24 cellular contexts compared by ENCODE assay signal in genomic region chr1:15997637-15998280, GRCh38. TPM values are rescaled to one million over a fixed set of nuclear protein-coding genes. Genes with fewer than 3 reads are reported as not detected.
DNase-seq lines count a peak whose midpoint lies in the region; ATAC-seq, FAIRE-seq and TF ChIP-seq lines count a peak whose summit lies in the region.
"Had no signal": no experiment of that assay in that cellular context is flagged by ENCODE, and none has a peak within 500 bp of the region (broad histone marks: within the 10 kb centered on the region; RNA-seq: fewer than 3 reads in every experiment).

No MANE protein-coding gene starts in this region.

- H3K27ac ChIP-seq in HepG2 (ENCODE audit: extremely low read length, insufficient read depth, low read length): no peak overlapping the region
- no peak overlapping the region for H3K27ac ChIP-seq in right lobe of liver
- H3K27ac ChIP-seq in kidney (ENCODE audit: low read depth in 2 of 2, low read length in 2 of 2): no peak overlapping the region
- H3K27ac ChIP-seq in psoas muscle: no peak overlapping the region
- H3K27ac ChIP-seq in mesenchymal stem cell (ENCODE audit: low read length, poor library complexity, severe bottlenecking): no peak overlapping the region
- H3K27ac ChIP-seq: 22Rv1 had no signal

- H3K14ac ChIP-seq in mesenchymal stem cell (ENCODE audit: low read length in 2 of 2): no peak overlapping the region

- H4K20me1 ChIP-seq in HepG2 (ENCODE audit: insufficient read depth, low read length): no peaks in the 10 kb centered on the region

- TF ChIP-seq EP300 in HepG2 (IDR thresholded peaks at IDR 0.05; ENCODE audit: low read depth in 2 of 2, low read length in 2 of 2): no peak
- TF ChIP-seq EP300 in HepG2 (CRISPR knock-in tag; IDR thresholded peaks at IDR 0.05; ENCODE audit: borderline replicate concordance): no peak

- WGBS in HepG2 (ENCODE audit: low lambda C conversion rate): 21% methylated on average over 6 of the region's 9 CpGs
- WGBS in right lobe of liver (ENCODE audit: insufficient coverage, low coverage, low lambda C conversion rate, missing lambda C conversion rate): 85% methylated on average over 2 of the region's 9 CpGs
- WGBS in psoas muscle, 3 donors: 66 to 76% (median 74%) methylated on average over 9 of the region's 9 CpGs
- 89% methylated on average over 9 of the region's 9 CpGs for WGBS in mesenchymal stem cell

- H3K4me2 ChIP-seq in HepG2 (ENCODE audit: low read depth, low read length) (no peak overlapping the region), mesenchymal stem cell (ENCODE audit: low read length, poor library complexity, severe bottlenecking) (no peak overlapping the region)

- BruUV-seq in HepG2 (replicated peaks; lab: Mats Ljungman, UMichigan): no TSS peak

- H3K4me1 ChIP-seq in HepG2 (ENCODE audit: insufficient read depth, low read length) (peaks cover 40% of the 10 kb centered on the region), right lobe of liver (no peaks in the 10 kb centered on the region), kidney (ENCODE audit: control insufficient read depth in 1 of 2, insufficient read depth in 1 of 2, low read depth in 1 of 2, low read length in 2 of 2) (no peaks in the 10 kb centered on the region), psoas muscle (no peaks in the 10 kb centered on the region), mesenchymal stem cell (ENCODE audit: control insufficient read depth, insufficient read depth, low read depth, low read length) (no peaks in the 10 kb centered on the region)
- H3K4me1 ChIP-seq: HAP-1 had no signal

- no peak overlapping the region for H4K8ac ChIP-seq in mesenchymal stem cell (ENCODE audit: low read length)

- in situ Hi-C loops in HepG2 (cut with HindIII; ENCODE audit: extremely low pct_ligation_motif_present, low pct_unique_long_range_greater_than_20kb): no loop called here

- H3K9ac ChIP-seq in HepG2 (ENCODE audit: insufficient read depth, low read depth, low read length) (no peak overlapping the region), kidney (ENCODE audit: low read length in 2 of 2) (no peak overlapping the region), mesenchymal stem cell (ENCODE audit: low read length) (no peak overlapping the region)

- peaks cover 0 to 13% of the 10 kb centered on the region in 2 experiments; a peak in 4 of 5 replicates for H3K27me3 ChIP-seq in HepG2 (ENCODE audit: control insufficient read depth in 1 of 2, insufficient read depth in 2 of 2, low read length in 2 of 2)
- no peaks in the 10 kb centered on the region for H3K27me3 ChIP-seq in right lobe of liver
- no peaks in the 10 kb centered on the region for H3K27me3 ChIP-seq in psoas muscle (ENCODE audit: insufficient read depth in 3 of 3, low read length in 2 of 3)
- H3K27me3 ChIP-seq in mesenchymal stem cell (ENCODE audit: control insufficient read depth in 1 of 2, insufficient read depth in 1 of 2, low read length in 2 of 2): peaks cover 11 to 12% of the 10 kb centered on the region in 2 experiments

- CTCF ChIA-PET in HepG2 (lab: Yijun Ruan, JAX; ENCODE audit: low intra/inter-chr PET ratio, low total read pairs): no interaction called here

- no peak overlapping the region for H4K91ac ChIP-seq in mesenchymal stem cell (ENCODE audit: low read length)

- no peak overlapping the region for H3K4ac ChIP-seq in mesenchymal stem cell (ENCODE audit: low read depth in 1 of 2, low read length in 2 of 2)

- H2BK5ac ChIP-seq in mesenchymal stem cell (ENCODE audit: low read depth, low read length, poor library complexity, severe bottlenecking): no peak overlapping the region

- no peak overlapping the region for H2BK12ac ChIP-seq in mesenchymal stem cell (ENCODE audit: low read length in 2 of 2)

- TF ChIP-seq RAD21 in HepG2 (CRISPR knock-in tag; IDR thresholded peaks at IDR 0.05): no peak

- H3K23ac ChIP-seq in mesenchymal stem cell (ENCODE audit: low read length in 2 of 2): no peak overlapping the region

- H2BK120ac ChIP-seq in mesenchymal stem cell (ENCODE audit: low read depth, low read length): no peak overlapping the region

- DNase-seq in HepG2 (ENCODE audit: low spot score) (no peak), right lobe of liver (no peak), kidney (peak; percentile 21), psoas muscle (no peak), NCI-H187 (lab: John Stamatoyannopoulos, UW) (no peak), mesenchymal stem cell (no peak), NCI-H345 (lab: John Stamatoyannopoulos, UW) (no peak)
- DNase-seq: CD8-positive, alpha-beta T cell; COR-L47; DMS153; DMS79 treated with DMSO at 0.1 percent for 48 hours; EL; GDM1; GOT3; HFFc6 had no signal

- no peak overlapping the region for H2AK5ac ChIP-seq in mesenchymal stem cell (ENCODE audit: low read length, severe bottlenecking)

- no peak for ATAC-seq in HepG2
- no peak for ATAC-seq in right lobe of liver
- peak in 3 of 4 donors; percentile 36 to 84 (median 73) for ATAC-seq in psoas muscle
- no peak for ATAC-seq in HG03469 (IDR thresholded peaks at IDR 0.05; ENCODE audit: unreplicated experiment)
- ATAC-seq: CD8-positive, alpha-beta T cell had no signal

- H3K79me1 ChIP-seq in mesenchymal stem cell (replicated peaks; ENCODE audit: low read length, poor library complexity, severe bottlenecking): no peaks in the 10 kb centered on the region

- H3K36me3 ChIP-seq in HepG2 (replicated peaks in 1 of 2; ENCODE audit: control insufficient read depth in 1 of 2, insufficient read depth in 2 of 2, low read length in 2 of 2) (no peaks in the 10 kb centered on the region), right lobe of liver (no peaks in the 10 kb centered on the region), kidney (ENCODE audit: control insufficient read depth in 1 of 2, insufficient read depth in 2 of 2, low read length in 2 of 2) (no peaks in the 10 kb centered on the region), psoas muscle (ENCODE audit: insufficient read depth in 1 of 2, low read depth in 1 of 2) (no peaks in the 10 kb centered on the region), mesenchymal stem cell (ENCODE audit: control insufficient read depth in 1 of 2, insufficient read depth in 2 of 2, low read depth in 1 of 2, low read length in 2 of 2) (no peaks in the 10 kb centered on the region)
- H3K36me3 ChIP-seq: HAP-1 had no signal

- POLR2A ChIA-PET in HepG2 (lab: Yijun Ruan, JAX): no interaction called here

- H2AFZ ChIP-seq in HepG2 (ENCODE audit: low read length) (no peak overlapping the region), mesenchymal stem cell (ENCODE audit: low read depth, low read length) (no peak overlapping the region)

- no peak overlapping the region for H3K4me3 ChIP-seq in HepG2 (replicated peaks in 1 of 3; ENCODE audit: insufficient read depth in 1 of 3, low read depth in 2 of 3, low read length in 3 of 3)
- no peak overlapping the region for H3K4me3 ChIP-seq in right lobe of liver
- no peak overlapping the region for H3K4me3 ChIP-seq in kidney (ENCODE audit: low read length in 2 of 2)
- no peak overlapping the region for H3K4me3 ChIP-seq in psoas muscle
- no peak overlapping the region for H3K4me3 ChIP-seq in mesenchymal stem cell (ENCODE audit: insufficient read depth in 1 of 2, low read depth in 1 of 2, low read length in 2 of 2)
- H3K4me3 ChIP-seq: HAP-1 had no signal

- no peaks in the 10 kb centered on the region for H3K79me2 ChIP-seq in HepG2 (ENCODE audit: insufficient read depth, low read length)

- TF ChIP-seq CTCF in HepG2 (CRISPR knock-in tag; IDR thresholded peaks at IDR 0.05) (no peak), right lobe of liver (IDR thresholded peaks at IDR 0.05) (no peak), kidney (IDR thresholded peaks at IDR 0.05; ENCODE audit: borderline replicate concordance, extremely low read depth, insufficient read depth) (no peak), psoas muscle (IDR thresholded peaks at IDR 0.05) (no peak)

- H3K9me3 ChIP-seq in HepG2 (ENCODE audit: low read length): no peaks in the 10 kb centered on the region
- H3K9me3 ChIP-seq in right lobe of liver: no peaks in the 10 kb centered on the region
- no peaks in the 10 kb centered on the region for H3K9me3 ChIP-seq in kidney (ENCODE audit: control insufficient read depth in 1 of 2, low read length in 2 of 2)
- no peaks in the 10 kb centered on the region for H3K9me3 ChIP-seq in psoas muscle
- no peaks in the 10 kb centered on the region for H3K9me3 ChIP-seq in mesenchymal stem cell (ENCODE audit: control insufficient read depth, low read length)
- H3K9me3 ChIP-seq: HAP-1 had no signal

- no peak overlapping the region for H2BK15ac ChIP-seq in mesenchymal stem cell (ENCODE audit: low read depth, poor library complexity, severe bottlenecking)

- no peak for TF ChIP-seq POLR2A in HepG2 (IDR thresholded peaks at IDR 0.05; ENCODE audit: insufficient read depth in 1 of 2, low read depth in 2 of 2, low read length in 2 of 2)
- no peak for TF ChIP-seq POLR2A in right lobe of liver (IDR thresholded peaks at IDR 0.05)

- H3K18ac ChIP-seq in mesenchymal stem cell (ENCODE audit: low read depth in 1 of 2, low read length in 2 of 2): no peak overlapping the region

- intact Hi-C loops in HepG2 (cut with micrococcal nuclease; ENCODE audit: unreplicated experiment): loop anchor here (10.0 kb wide), 1 partner anchor 183 kb away; no protein-coding TSS in a partner anchor
- intact Hi-C loops in right lobe of liver (cut with DNase I): no loop called here
- intact Hi-C loops in kidney (cut with DNase I): no loop called here
- intact Hi-C loops in psoas muscle (cut with DNase I): loop anchor here (5.0 kb wide), 2 partner anchors 175 to 180 kb away; no protein-coding TSS in a partner anchor

- FAIRE-seq in HepG2 (lab: Jason Lieb, UNC): no peak
- no peak for FAIRE-seq in kidney (lab: Jason Lieb, UNC)
- FAIRE-seq: D721Med, GM12892 had no signal

RNA-seq across cellular contexts. Expression of gene SRARP, which starts 6.3 kb away (rescaled TPM):
- total RNA-seq in HepG2 (2016; rRNA removed; fragmentation: Illumina TruSeq; extraction: Trizol) (3.5 and 4.0 TPM in 2 replicates), right lobe of liver (not detected), kidney (0.22 TPM), psoas muscle (under 1 TPM in 1 of 4 donors, not detected in 3; 0.06 TPM)
- 1.8 and 2.0 TPM in 2 replicates for total RNA-seq in HepG2 (2016; cell fraction: cytosol; rRNA removed; fragmentation: Illumina TruSeq; extraction: Trizol; ENCODE audit: low read depth)
- total RNA-seq in HepG2 (2016; cell fraction: insoluble cytoplasmic fraction; rRNA removed; fragmentation: Illumina TruSeq; extraction: Trizol): 3.9 and 4.6 TPM in 2 replicates
- 2.3 and 2.5 TPM in 2 replicates for total RNA-seq in HepG2 (2016; cell fraction: membrane; rRNA removed; fragmentation: Illumina TruSeq; extraction: Trizol)
- 2.1 and 2.3 TPM in 2 replicates for total RNA-seq in HepG2 (2016; cell fraction: nucleus; rRNA removed; fragmentation: Illumina TruSeq; extraction: Trizol)
- polyA plus RNA-seq in HepG2 (2011; rRNA removed) (10.5 and 12.8 TPM in 2 replicates), kidney (ENCODE audit: insufficient read depth, low read depth, low replicate concordance) (4.0 TPM), psoas muscle (under 1 TPM; 0.06 to 0.17 (median 0.09) TPM)
- polyA plus RNA-seq in HepG2 (2011; cell fraction: cytosol; rRNA removed): 6.1 and 9.4 TPM in 2 replicates
- 6.1 and 6.7 TPM in 2 replicates for polyA plus RNA-seq in HepG2 (2011; cell fraction: nucleus; rRNA removed)
- polyA plus RNA-seq in HepG2 (2012): 5.5 and 6.6 TPM in 2 replicates
- polyA plus RNA-seq in HepG2 (2016; cell fraction: cytosol; fragmentation: Illumina TruSeq; extraction: Trizol; ENCODE audit: low read depth): 1.3 and 1.6 TPM in 2 replicates
- 4.9 and 5.4 TPM in 2 replicates for polyA plus RNA-seq in HepG2 (2016; cell fraction: insoluble cytoplasmic fraction; fragmentation: Illumina TruSeq; extraction: Trizol; ENCODE audit: low read depth)
- 1.8 TPM in 2 replicates for polyA plus RNA-seq in HepG2 (2016; cell fraction: membrane; fragmentation: Illumina TruSeq; extraction: Trizol; ENCODE audit: low read depth)
- polyA plus RNA-seq in HepG2 (2016; cell fraction: nucleus; fragmentation: Illumina TruSeq; extraction: Trizol; ENCODE audit: insufficient read depth, low read depth): 2.9 and 3.2 TPM in 2 replicates
- polyA minus RNA-seq in HepG2 (2011; rRNA and poly(A)+ RNA removed; ENCODE audit: low replicate concordance): 14.4 TPM in 1 of 2 replicates, not detected in the other
- 4.5 and 6.6 TPM in 2 replicates for polyA minus RNA-seq in HepG2 (2011; cell fraction: cytosol; rRNA and poly(A)+ RNA removed)
- 11.3 and 12.3 TPM in 2 replicates for polyA minus RNA-seq in HepG2 (2011; cell fraction: nucleus; rRNA and poly(A)+ RNA removed)
- polyA plus RNA-seq in mesenchymal stem cell (2013, experiment 1 of 2): not detected
- polyA plus RNA-seq in mesenchymal stem cell (2013, experiment 2 of 2): not detected
- total RNA-seq: A673; CD8-positive, alpha-beta T cell; HFFc6; HT-29 had no signal
- polyA plus RNA-seq: BJ, CD14-positive monocyte had no signal

RNA-seq across cellular contexts. Expression of gene HSPB7, which starts 20.1 kb away (rescaled TPM):
- total RNA-seq in HepG2 (2016; rRNA removed; fragmentation: Illumina TruSeq; extraction: Trizol) (not detected in 2 replicates), right lobe of liver (1 to 10 TPM in 4 of 6 experiments, under 1 TPM in 2; 0.54 to 2.0 (median 1.2) TPM), kidney (29.1 TPM), psoas muscle (1,000 to 10,000 TPM; 1,183 to 3,738 (median 2,852) TPM)
- not detected in 2 replicates for total RNA-seq in HepG2 (2016; cell fraction: cytosol; rRNA removed; fragmentation: Illumina TruSeq; extraction: Trizol; ENCODE audit: low read depth)
- not detected in 2 replicates for total RNA-seq in HepG2 (2016; cell fraction: insoluble cytoplasmic fraction; rRNA removed; fragmentation: Illumina TruSeq; extraction: Trizol)
- total RNA-seq in HepG2 (2016; cell fraction: membrane; rRNA removed; fragmentation: Illumina TruSeq; extraction: Trizol): not detected in 2 replicates
- total RNA-seq in HepG2 (2016; cell fraction: nucleus; rRNA removed; fragmentation: Illumina TruSeq; extraction: Trizol): not detected in 2 replicates
- polyA plus RNA-seq in HepG2 (2011; rRNA removed) (0.10 and 0.20 TPM in 2 replicates), kidney (ENCODE audit: insufficient read depth, low read depth, low replicate concordance) (17.0 TPM), psoas muscle (1,000 to 10,000 TPM; 1,867 to 2,156 (median 2,058) TPM)
- polyA plus RNA-seq in HepG2 (2011; cell fraction: cytosol; rRNA removed): 0.05 and 0.16 TPM in 2 replicates
- 0.31 and 0.32 TPM in 2 replicates for polyA plus RNA-seq in HepG2 (2011; cell fraction: nucleus; rRNA removed)
- 0.20 TPM in 2 replicates for polyA plus RNA-seq in HepG2 (2012)
- polyA plus RNA-seq in HepG2 (2016; cell fraction: cytosol; fragmentation: Illumina TruSeq; extraction: Trizol; ENCODE audit: low read depth): not detected in 2 replicates
- not detected in 2 replicates for polyA plus RNA-seq in HepG2 (2016; cell fraction: insoluble cytoplasmic fraction; fragmentation: Illumina TruSeq; extraction: Trizol; ENCODE audit: low read depth)
- polyA plus RNA-seq in HepG2 (2016; cell fraction: membrane; fragmentation: Illumina TruSeq; extraction: Trizol; ENCODE audit: low read depth): not detected in 2 replicates
- polyA plus RNA-seq in HepG2 (2016; cell fraction: nucleus; fragmentation: Illumina TruSeq; extraction: Trizol; ENCODE audit: insufficient read depth, low read depth): not detected in 2 replicates
- 0.47 TPM in 1 of 2 replicates, not detected in the other for polyA minus RNA-seq in HepG2 (2011; rRNA and poly(A)+ RNA removed; ENCODE audit: low replicate concordance)
- polyA minus RNA-seq in HepG2 (2011; cell fraction: cytosol; rRNA and poly(A)+ RNA removed): not detected in 2 replicates
- polyA minus RNA-seq in HepG2 (2011; cell fraction: nucleus; rRNA and poly(A)+ RNA removed): 0.50 TPM in 1 of 2 replicates, not detected in the other
- 3.4 TPM for polyA plus RNA-seq in mesenchymal stem cell (2013, experiment 1 of 2)
- polyA plus RNA-seq in mesenchymal stem cell (2013, experiment 2 of 2): 4.0 TPM
- total RNA-seq: A673; CD8-positive, alpha-beta T cell; HT-29 had no signal
- polyA plus RNA-seq: CD14-positive monocyte had no signal

RNA-seq across cellular contexts. Expression of gene ZBTB17, which starts 21.9 kb away (rescaled TPM):
- 10.1 and 16.7 TPM in 2 replicates for total RNA-seq in HepG2 (2016; rRNA removed; fragmentation: Illumina TruSeq; extraction: Trizol)
- total RNA-seq in HepG2 (2016; cell fraction: cytosol; rRNA removed; fragmentation: Illumina TruSeq; extraction: Trizol; ENCODE audit: low read depth): 7.6 and 9.2 TPM in 2 replicates
- total RNA-seq in HepG2 (2016; cell fraction: insoluble cytoplasmic fraction; rRNA removed; fragmentation: Illumina TruSeq; extraction: Trizol): 11.2 and 19.1 TPM in 2 replicates
- total RNA-seq in HepG2 (2016; cell fraction: membrane; rRNA removed; fragmentation: Illumina TruSeq; extraction: Trizol): 9.9 and 11.1 TPM in 2 replicates
- 17.0 and 18.5 TPM in 2 replicates for total RNA-seq in HepG2 (2016; cell fraction: nucleus; rRNA removed; fragmentation: Illumina TruSeq; extraction: Trizol)
- polyA plus RNA-seq in HepG2 (2011; rRNA removed): 17.0 and 21.0 TPM in 2 replicates
- polyA plus RNA-seq in HepG2 (2011; cell fraction: cytosol; rRNA removed): 10.1 and 18.8 TPM in 2 replicates
- 96.3 and 129 TPM in 2 replicates for polyA plus RNA-seq in HepG2 (2011; cell fraction: nucleus; rRNA removed)
- 7.7 and 12.7 TPM in 2 replicates for polyA plus RNA-seq in HepG2 (2012)
- polyA plus RNA-seq in HepG2 (2016; cell fraction: cytosol; fragmentation: Illumina TruSeq; extraction: Trizol; ENCODE audit: low read depth): 3.5 and 3.6 TPM in 2 replicates
- 11.1 and 12.0 TPM in 2 replicates for polyA plus RNA-seq in HepG2 (2016; cell fraction: insoluble cytoplasmic fraction; fragmentation: Illumina TruSeq; extraction: Trizol; ENCODE audit: low read depth)
- 6.7 and 7.4 TPM in 2 replicates for polyA plus RNA-seq in HepG2 (2016; cell fraction: membrane; fragmentation: Illumina TruSeq; extraction: Trizol; ENCODE audit: low read depth)
- polyA plus RNA-seq in HepG2 (2016; cell fraction: nucleus; fragmentation: Illumina TruSeq; extraction: Trizol; ENCODE audit: insufficient read depth, low read depth): 36.9 and 37.2 TPM in 2 replicates
- polyA minus RNA-seq in HepG2 (2011; rRNA and poly(A)+ RNA removed; ENCODE audit: low replicate concordance): 46.0 and 46.5 TPM in 2 replicates
- 6.1 and 9.8 TPM in 2 replicates for polyA minus RNA-seq in HepG2 (2011; cell fraction: cytosol; rRNA and poly(A)+ RNA removed)
- 14.4 and 22.9 TPM in 2 replicates for polyA minus RNA-seq in HepG2 (2011; cell fraction: nucleus; rRNA and poly(A)+ RNA removed)
- total RNA-seq in right lobe of liver: 10 to 100 TPM in 4 of 6 experiments, 1 to 10 TPM in 2; 9.2 to 13.3 (median 11.0) TPM
- total RNA-seq in kidney: 41.5 TPM
- polyA plus RNA-seq in kidney (ENCODE audit: insufficient read depth, low read depth, low replicate concordance): 33.1 TPM
- 10 to 100 TPM; 23.5 to 29.5 (median 26.2) TPM for total RNA-seq in psoas muscle
- 10 to 100 TPM; 32.1 to 44.3 (median 34.2) TPM for polyA plus RNA-seq in psoas muscle
- polyA plus RNA-seq in mesenchymal stem cell (2013, experiment 1 of 2): 17.2 TPM
- polyA plus RNA-seq in mesenchymal stem cell (2013, experiment 2 of 2): 16.9 TPM

RNA-seq across cellular contexts. Expression of gene CLCNKA, which starts 24.1 kb away (rescaled TPM):
- total RNA-seq in HepG2 (2016; rRNA removed; fragmentation: Illumina TruSeq; extraction: Trizol): not detected in 2 replicates
- not detected in 2 replicates for total RNA-seq in HepG2 (2016; cell fraction: cytosol; rRNA removed; fragmentation: Illumina TruSeq; extraction: Trizol; ENCODE audit: low read depth)
- not detected in 2 replicates for total RNA-seq in HepG2 (2016; cell fraction: insoluble cytoplasmic fraction; rRNA removed; fragmentation: Illumina TruSeq; extraction: Trizol)
- not detected in 2 replicates for total RNA-seq in HepG2 (2016; cell fraction: membrane; rRNA removed; fragmentation: Illumina TruSeq; extraction: Trizol)
- total RNA-seq in HepG2 (2016; cell fraction: nucleus; rRNA removed; fragmentation: Illumina TruSeq; extraction: Trizol): not detected in 2 replicates
- 0.03 and 0.07 TPM in 2 replicates for polyA plus RNA-seq in HepG2 (2011; rRNA removed)
- polyA plus RNA-seq in HepG2 (2011; cell fraction: cytosol; rRNA removed): not detected in 2 replicates
- 0.47 and 1.8 TPM in 2 replicates for polyA plus RNA-seq in HepG2 (2011; cell fraction: nucleus; rRNA removed)
- 0.25 TPM in 1 of 2 replicates, not detected in the other for polyA plus RNA-seq in HepG2 (2012)
- polyA plus RNA-seq in HepG2 (2016; cell fraction: cytosol; fragmentation: Illumina TruSeq; extraction: Trizol; ENCODE audit: low read depth): not detected in 2 replicates
- not detected in 2 replicates for polyA plus RNA-seq in HepG2 (2016; cell fraction: insoluble cytoplasmic fraction; fragmentation: Illumina TruSeq; extraction: Trizol; ENCODE audit: low read depth)
- polyA plus RNA-seq in HepG2 (2016; cell fraction: membrane; fragmentation: Illumina TruSeq; extraction: Trizol; ENCODE audit: low read depth): not detected in 2 replicates
- not detected in 2 replicates for polyA plus RNA-seq in HepG2 (2016; cell fraction: nucleus; fragmentation: Illumina TruSeq; extraction: Trizol; ENCODE audit: insufficient read depth, low read depth)
- polyA minus RNA-seq in HepG2 (2011; rRNA and poly(A)+ RNA removed; ENCODE audit: low replicate concordance): 0.88 TPM in 1 of 2 replicates, not detected in the other
- not detected in 2 replicates for polyA minus RNA-seq in HepG2 (2011; cell fraction: cytosol; rRNA and poly(A)+ RNA removed)
- polyA minus RNA-seq in HepG2 (2011; cell fraction: nucleus; rRNA and poly(A)+ RNA removed): 0.75 and 2.3 TPM in 2 replicates
- under 1 TPM in 2 of 6 experiments, not detected in 4; 0.43 to 0.47 TPM for total RNA-seq in right lobe of liver
- 7.8 TPM for total RNA-seq in kidney
- 187 TPM for polyA plus RNA-seq in kidney (ENCODE audit: insufficient read depth, low read depth, low replicate concordance)
- 1 to 10 TPM in 3 of 4 donors, under 1 TPM in 1; 0.84 to 2.2 (median 1.4) TPM for total RNA-seq in psoas muscle
- 1 to 10 TPM in 1 of 3 donors, under 1 TPM in 2; 0.30 to 1.2 (median 0.63) TPM for polyA plus RNA-seq in psoas muscle
- 0.19 TPM for polyA plus RNA-seq in mesenchymal stem cell (2013, experiment 1 of 2)
- 0.16 TPM for polyA plus RNA-seq in mesenchymal stem cell (2013, experiment 2 of 2)
- total RNA-seq: A673; CD8-positive, alpha-beta T cell; HFFc6; HT-29 had no signal
- polyA plus RNA-seq: CD14-positive monocyte had no signal

RNA-seq across cellular contexts. Expression of gene CLCNKB, which starts 45.8 kb away (rescaled TPM):
- total RNA-seq in HepG2 (2016; rRNA removed; fragmentation: Illumina TruSeq; extraction: Trizol) (not detected in 2 replicates), right lobe of liver (not detected), kidney (60.6 TPM), psoas muscle (under 1 TPM in 1 of 4 donors, not detected in 3; 0.30 TPM)
- total RNA-seq in HepG2 (2016; cell fraction: cytosol; rRNA removed; fragmentation: Illumina TruSeq; extraction: Trizol; ENCODE audit: low read depth): not detected in 2 replicates
- total RNA-seq in HepG2 (2016; cell fraction: insoluble cytoplasmic fraction; rRNA removed; fragmentation: Illumina TruSeq; extraction: Trizol): not detected in 2 replicates
- total RNA-seq in HepG2 (2016; cell fraction: membrane; rRNA removed; fragmentation: Illumina TruSeq; extraction: Trizol): not detected in 2 replicates
- total RNA-seq in HepG2 (2016; cell fraction: nucleus; rRNA removed; fragmentation: Illumina TruSeq; extraction: Trizol): not detected in 2 replicates
- polyA plus RNA-seq in HepG2 (2011; rRNA removed) (0.04 TPM in 1 of 2 replicates, not detected in the other), kidney (ENCODE audit: insufficient read depth, low read depth, low replicate concordance) (519 TPM), psoas muscle (under 1 TPM in 2 of 3 donors, not detected in 1; 0.05 to 0.31 TPM)
- polyA plus RNA-seq in HepG2 (2011; cell fraction: cytosol; rRNA removed): not detected in 2 replicates
- polyA plus RNA-seq in HepG2 (2011; cell fraction: nucleus; rRNA removed): 0.09 and 0.13 TPM in 2 replicates
- polyA plus RNA-seq in HepG2 (2012): 0.08 TPM in 1 of 2 replicates, not detected in the other
- polyA plus RNA-seq in HepG2 (2016; cell fraction: cytosol; fragmentation: Illumina TruSeq; extraction: Trizol; ENCODE audit: low read depth): not detected in 2 replicates
- not detected in 2 replicates for polyA plus RNA-seq in HepG2 (2016; cell fraction: insoluble cytoplasmic fraction; fragmentation: Illumina TruSeq; extraction: Trizol; ENCODE audit: low read depth)
- polyA plus RNA-seq in HepG2 (2016; cell fraction: membrane; fragmentation: Illumina TruSeq; extraction: Trizol; ENCODE audit: low read depth): not detected in 2 replicates
- not detected in 2 replicates for polyA plus RNA-seq in HepG2 (2016; cell fraction: nucleus; fragmentation: Illumina TruSeq; extraction: Trizol; ENCODE audit: insufficient read depth, low read depth)
- polyA minus RNA-seq in HepG2 (2011; rRNA and poly(A)+ RNA removed; ENCODE audit: low replicate concordance): not detected in 2 replicates
- polyA minus RNA-seq in HepG2 (2011; cell fraction: cytosol; rRNA and poly(A)+ RNA removed): not detected in 2 replicates
- polyA minus RNA-seq in HepG2 (2011; cell fraction: nucleus; rRNA and poly(A)+ RNA removed): not detected in 2 replicates
- 0.43 TPM for polyA plus RNA-seq in mesenchymal stem cell (2013, experiment 1 of 2)
- 0.32 TPM for polyA plus RNA-seq in mesenchymal stem cell (2013, experiment 2 of 2)
- total RNA-seq: CD8-positive, alpha-beta T cell; HT-29 had no signal
- polyA plus RNA-seq: CD14-positive monocyte had no signal

Comparison
In these comparisons a context has a peak if more than half of its experiments do, and no peak if none do; other contexts are left out.
1. intact Hi-C loops: an anchor here in HepG2 (10.0 kb wide) and psoas muscle (5.0 kb wide); none called in right lobe of liver and kidney.
2. ATAC-seq: peak in psoas muscle (3 of 4); none in HepG2 (single experiment), right lobe of liver (0 of 4) and HG03469 (single experiment).
3. RNA of gene HSPB7, which starts 20.1 kb away (total RNA-seq): 1,183 to 3,738 TPM in psoas muscle; 29.1 TPM in kidney (single experiment), 0.54 to 2.0 TPM in right lobe of liver and not detected in HepG2; every median in the first group is over 10 times any median in the second.